Comparison of ENCODE assay signal across 9 cellular contexts in genomic region chr14:64541971-64542838, GRCh38. TPM values are rescaled to one million over a fixed set of nuclear protein-coding genes. Genes with fewer than 3 reads are reported as not detected.
A peak's percentile ranks its signal among the peaks of the same experiment; 100 is the strongest.
DNase-seq lines count a peak whose midpoint lies in the region; ATAC-seq and TF ChIP-seq lines count a peak whose summit lies in the region.
"Had no signal": no experiment of that assay in that cellular context is flagged by ENCODE, and none has a peak within 500 bp of the region (broad histone marks: within the 10 kb centered on the region; RNA-seq: fewer than 3 reads in every experiment).

No MANE protein-coding gene starts in this region.

- H3K27me3 Mint-ChIP-seq in endothelial cell (ENCODE audit: unreplicated experiment) (peaks cover 4% of the 10 kb centered on the region), nephron progenitor cell (ENCODE audit: low read depth, poor library complexity) (peaks cover 6% of the 10 kb centered on the region)

- H3K4me1 ChIP-seq in Panc1 (ENCODE audit: control insufficient read depth, insufficient read depth, low read length), result no peaks in the 10 kb centered on the region; the same call in 1 of the 2 replicates

- no peak for TF ChIP-seq CTCF in AG10803 (conservative IDR thresholded peaks at IDR 0.05; ENCODE audit: low read length)
- TF ChIP-seq CTCF in Panc1 (IDR thresholded peaks at IDR 0.05), result no peak
- no peak for TF ChIP-seq CTCF in endothelial cell (IDR thresholded peaks at IDR 0.05; ENCODE audit: unreplicated experiment)
- TF ChIP-seq CTCF in nephron progenitor cell (IDR thresholded peaks at IDR 0.05), result no peak

- H3K27ac Mint-ChIP-seq in endothelial cell (ENCODE audit: unreplicated experiment) (peak overlapping the region; percentile 22), nephron progenitor cell (peak overlapping the region; percentile 8)

- H3K27ac ChIP-seq in Panc1 (ENCODE audit: low read length), result peak overlapping the region; percentile 66

- CTCF ChIA-PET in Panc1 (lab: Charles Lee), result interaction anchor here (0.5 to 1.3 kb wide), 2 partner anchors 14 to 94 kb away, joined by 4 to 6 read pairs; no protein-coding TSS in a partner anchor

- POLR2A ChIA-PET in Panc1 (lab: Charles Lee), result interaction anchor here (0.5 kb wide), 1 partner anchor 9 kb away, joined by 3 read pairs; no protein-coding TSS in a partner anchor

- no peak for ATAC-seq in Panc1

- H3K4me3 Mint-ChIP-seq in endothelial cell (ENCODE audit: unreplicated experiment) (no peak overlapping the region), nephron progenitor cell (no peak overlapping the region)

- intact Hi-C loops in Panc1 (cut with micrococcal nuclease; ENCODE audit: unreplicated experiment), result loop anchor here (10.0 kb wide), 1 partner anchor 93 kb away; no protein-coding TSS in a partner anchor

- BruUV-seq in Panc1 (replicated peaks; lab: Mats Ljungman, UMichigan), result no TSS peak

- no peaks in the 10 kb centered on the region for H3K36me3 ChIP-seq in Panc1 (ENCODE audit: control insufficient read depth, insufficient read depth, low read length)

- H3K4me3 ChIP-seq in AG10803 (ENCODE audit: low read length), result peak overlapping the region; percentile 78
- H3K4me3 ChIP-seq in Panc1 (ENCODE audit: low read depth in 2 of 2, low read length in 2 of 2), result peak overlapping the region; percentile 47 to 60

- H3K9me3 Mint-ChIP-seq in endothelial cell (ENCODE audit: unreplicated experiment), result peaks cover 10% of the 10 kb centered on the region
- peaks cover 37% of the 10 kb centered on the region for H3K9me3 Mint-ChIP-seq in nephron progenitor cell

- H3K9me3 ChIP-seq in Panc1 (ENCODE audit: control insufficient read depth, insufficient read depth, low read depth, low read length), result no peaks in the 10 kb centered on the region

- in situ Hi-C loops in Panc1 (cut with HindIII; ENCODE audit: low pct_unique_long_range_greater_than_20kb, low sequenced_read_pairs), result no loop called here

- H3K4me1 Mint-ChIP-seq in endothelial cell (ENCODE audit: unreplicated experiment) (peaks cover 14% of the 10 kb centered on the region), nephron progenitor cell (peaks cover 21% of the 10 kb centered on the region)

- H3K36me3 Mint-ChIP-seq in endothelial cell (ENCODE audit: low read depth, unreplicated experiment), result peaks cover 9% of the 10 kb centered on the region
- H3K36me3 Mint-ChIP-seq in nephron progenitor cell (ENCODE audit: low read depth), result peaks cover 19% of the 10 kb centered on the region

- no peaks in the 10 kb centered on the region for H3K27me3 ChIP-seq in Panc1 (ENCODE audit: control insufficient read depth, insufficient read depth, low read length)

- DNase-seq in AG10803 (ENCODE audit: low read depth) (no peak), Panc1 (ENCODE audit: low read depth, low spot score) (no peak), endothelial cell (ENCODE audit: low spot score) (no peak), nephron progenitor cell (no peak), NCI-H345 (lab: John Stamatoyannopoulos, UW) (no peak), NCI-H226 (no peak), NCI-H187 treated with DMSO at 0.1 percent for 48 hours (lab: John Stamatoyannopoulos, UW) (no peak)
- no peak for DNase-seq in NK-92 treated with Interleukin-12 subunit alpha and Interleukin-12 subunit beta, amount 100 ng/mL, for 24 hours (lab: John Stamatoyannopoulos, UW)
- DNase-seq: SHP77 treated with DMSO at 0.1 percent for 48 hours had no signal

RNA-seq across cellular contexts. Expression of gene HSPA2, which starts 1.7 kb away (rescaled TPM):
- 7.7 TPM for total RNA-seq in Panc1 (2021; ENCODE audit: unreplicated experiment)
- polyA plus RNA-seq in Panc1 (2012; ENCODE audit: insufficient read length), result 25.5 TPM
- total RNA-seq in endothelial cell (ENCODE audit: unreplicated experiment), result 9.4 TPM

RNA-seq across cellular contexts. Expression of gene PPP1R36, which starts 7.6 kb away (rescaled TPM):
- total RNA-seq in Panc1 (2021; ENCODE audit: unreplicated experiment), result 0.69 TPM
- 1.5 TPM for polyA plus RNA-seq in Panc1 (2012; ENCODE audit: insufficient read length)
- 2.1 TPM for total RNA-seq in endothelial cell (ENCODE audit: unreplicated experiment)

RNA-seq across cellular contexts. Expression of gene ZBTB1, which starts 37.6 kb away (rescaled TPM):
- total RNA-seq in Panc1 (2021; ENCODE audit: unreplicated experiment) (36.1 TPM), endothelial cell (ENCODE audit: unreplicated experiment) (57.8 TPM)
- polyA plus RNA-seq in Panc1 (2012; ENCODE audit: insufficient read length), result 21.6 TPM

RNA-seq across cellular contexts. Expression of gene ZBTB25, which starts 38.6 kb away (rescaled TPM):
- total RNA-seq in Panc1 (2021; ENCODE audit: unreplicated experiment) (9.0 TPM), endothelial cell (ENCODE audit: unreplicated experiment) (9.4 TPM)
- polyA plus RNA-seq in Panc1 (2012; ENCODE audit: insufficient read length), result 5.2 TPM
